In genomic region chr6:139140854-139141253, GRCh38 we compare ENCODE assay signal across 7 cellular contexts. TPM values are rescaled to one million over a fixed set of nuclear protein-coding genes. Genes with fewer than 3 reads are reported as not detected.
DNase-seq lines count a peak whose midpoint lies in the region; ATAC-seq and TF ChIP-seq lines count a peak whose summit lies in the region.
"Not testable (repeated sequence)": the region's sequence is repeated elsewhere in the genome, so short reads cannot be mapped to it uniquely, and the experiment has no call there.

No MANE protein-coding gene starts in this region.

- not testable (repeated sequence) for H3K27me3 ChIP-seq in CD4-positive, alpha-beta T cell (ENCODE audit: control insufficient read depth, insufficient read depth, low read length); effector memory CD4-positive, alpha-beta T cell (replicated peaks; ENCODE audit: control insufficient read depth, insufficient read depth, low read length, poor library complexity, severe bottlenecking)

- POLR2A ChIA-PET in CD4-positive, alpha-beta T cell (lab: Charles Lee), result interaction anchor here (0.9 to 6.0 kb wide), 10 partner anchors 11 to 234 kb away, joined by 3 to 157 read pairs (median 9); partner anchors contain the start of gene CITED2
- POLR2A ChIA-PET in activated CD4-positive, alpha-beta memory T cell treated with anti-CD3 and anti-CD28 coated beads, Interleukin-2, amount 10 ng/mL, durations not matched to agents 7 days and 5 days (lab: Charles Lee), result interaction anchor here (0.8 to 6.3 kb wide), 6 partner anchors 9 to 112 kb away, joined by 4 to 119 read pairs (median 25); partner anchors contain the start of gene ABRACL

- H3K4me3 Mint-ChIP-seq in CD4-positive, alpha-beta T cell, result peak overlapping the region; percentile 90
- H3K4me3 Mint-ChIP-seq in T-helper 17 cell, result peak overlapping the region; percentile 96
- peak overlapping the region; percentile 68 for H3K4me3 Mint-ChIP-seq in activated CD4-positive, alpha-beta memory T cell treated with anti-CD3 and anti-CD28 coated beads, Interleukin-2, amount 10 ng/mL, durations not matched to agents 7 days and 5 days
- peak overlapping the region; percentile 86 to 91 for H3K4me3 Mint-ChIP-seq in activated T-cell treated with anti-CD3 and anti-CD28 coated beads, Interleukin-2, amount 50 U/mL, for 72 hours
- peak overlapping the region; percentile 100 for H3K4me3 Mint-ChIP-seq in activated naive CD4-positive, alpha-beta T cell treated with anti-CD3 and anti-CD28 coated beads, Interleukin-2, amount 50 U/mL, for 24 hours
- H3K4me3 Mint-ChIP-seq in natural killer cell treated with Interleukin-12 subunit alpha and Interleukin-12 subunit beta and Interleukin-15 and Interleukin-18, amount 100 ng/mL, for 72 hours, result peak overlapping the region; percentile 32

- H3K4me1 Mint-ChIP-seq in CD4-positive, alpha-beta T cell (ENCODE audit: low read depth), result peaks cover 84% of the 10 kb centered on the region
- H3K4me1 Mint-ChIP-seq in T-helper 17 cell, result peaks cover 70% of the 10 kb centered on the region
- peaks cover 72% of the 10 kb centered on the region for H3K4me1 Mint-ChIP-seq in activated CD4-positive, alpha-beta memory T cell treated with anti-CD3 and anti-CD28 coated beads, Interleukin-2, amount 10 ng/mL, durations not matched to agents 7 days and 5 days
- peaks cover 88% of the 10 kb centered on the region for H3K4me1 Mint-ChIP-seq in activated T-cell treated with anti-CD3 and anti-CD28 coated beads, Interleukin-2, amount 50 U/mL, for 72 hours (ENCODE audit: low read depth)
- peaks cover 81% of the 10 kb centered on the region for H3K4me1 Mint-ChIP-seq in activated naive CD4-positive, alpha-beta T cell treated with anti-CD3 and anti-CD28 coated beads, Interleukin-2, amount 50 U/mL, for 24 hours
- peaks cover 64 to 70% of the 10 kb centered on the region in 2 donors for H3K4me1 Mint-ChIP-seq in natural killer cell treated with Interleukin-12 subunit alpha and Interleukin-12 subunit beta and Interleukin-15 and Interleukin-18, amount 100 ng/mL, for 72 hours (ENCODE audit: low read depth in 2 of 2)

- not testable (repeated sequence) for ATAC-seq in CD4-positive, alpha-beta T cell (ENCODE audit: poor library complexity); T-helper 17 cell; activated T-cell treated with anti-CD3 and anti-CD28 coated beads, Interleukin-2, amount 50 U/mL, for 72 hours (replicated peaks in 1 of 2); natural killer cell treated with Interleukin-12 subunit alpha and Interleukin-12 subunit beta and Interleukin-15 and Interleukin-18, amount 100 ng/mL, for 72 hours

- not testable (repeated sequence) for H3K9me3 Mint-ChIP-seq in CD4-positive, alpha-beta T cell; activated CD4-positive, alpha-beta memory T cell treated with anti-CD3 and anti-CD28 coated beads, Interleukin-2, amount 10 ng/mL, durations not matched to agents 7 days and 5 days; activated T-cell treated with anti-CD3 and anti-CD28 coated beads, Interleukin-2, amount 50 U/mL, for 72 hours; activated naive CD4-positive, alpha-beta T cell treated with anti-CD3 and anti-CD28 coated beads, Interleukin-2, amount 50 U/mL, for 24 hours; natural killer cell treated with Interleukin-12 subunit alpha and Interleukin-12 subunit beta and Interleukin-15 and Interleukin-18, amount 100 ng/mL, for 72 hours

- H3K9me3 ChIP-seq in CD4-positive, alpha-beta T cell (ENCODE audit: control insufficient read depth, low read length); T-helper 17 cell (ENCODE audit: control insufficient read depth, low read length, poor library complexity, severe bottlenecking); effector memory CD4-positive, alpha-beta T cell (ENCODE audit: control insufficient read depth, low read length): not testable (repeated sequence)

- not testable (repeated sequence) for H3K27ac ChIP-seq in CD4-positive, alpha-beta T cell (ENCODE audit: low read depth, low read length); effector memory CD4-positive, alpha-beta T cell (ENCODE audit: insufficient read depth, low read length, poor library complexity, severe bottlenecking)

- CTCF ChIA-PET in CD4-positive, alpha-beta T cell (lab: Charles Lee), result interaction anchor here (1.0 to 4.4 kb wide), 4 partner anchors 14 to 78 kb away, joined by 4 to 16 read pairs (median 4); no protein-coding TSS in a partner anchor
- CTCF ChIA-PET in activated CD4-positive, alpha-beta memory T cell treated with anti-CD3 and anti-CD28 coated beads, Interleukin-2, amount 10 ng/mL, durations not matched to agents 7 days and 5 days (lab: Charles Lee), result interaction anchor here (0.8 to 2.0 kb wide), 7 partner anchors 8 to 229 kb away, joined by 3 to 7 read pairs (median 4); no protein-coding TSS in a partner anchor

- peaks cover 26% of the 10 kb centered on the region for H3K4me1 ChIP-seq in effector memory CD4-positive, alpha-beta T cell (ENCODE audit: control insufficient read depth, insufficient read depth, low read length, poor library complexity, severe bottlenecking)

- peaks cover 73% of the 10 kb centered on the region for H3K36me3 Mint-ChIP-seq in CD4-positive, alpha-beta T cell (ENCODE audit: low read depth)
- H3K36me3 Mint-ChIP-seq in T-helper 17 cell (ENCODE audit: low read depth), result peaks cover 13% of the 10 kb centered on the region
- H3K36me3 Mint-ChIP-seq in activated CD4-positive, alpha-beta memory T cell treated with anti-CD3 and anti-CD28 coated beads, Interleukin-2, amount 10 ng/mL, durations not matched to agents 7 days and 5 days (ENCODE audit: low read depth), result peaks cover 60% of the 10 kb centered on the region
- peaks cover 15 to 45% of the 10 kb centered on the region in 2 donors for H3K36me3 Mint-ChIP-seq in activated T-cell treated with anti-CD3 and anti-CD28 coated beads, Interleukin-2, amount 50 U/mL, for 72 hours (ENCODE audit: insufficient read depth in 2 of 2)
- H3K36me3 Mint-ChIP-seq in activated naive CD4-positive, alpha-beta T cell treated with anti-CD3 and anti-CD28 coated beads, Interleukin-2, amount 50 U/mL, for 24 hours, result peaks cover 24% of the 10 kb centered on the region
- peaks cover 16% of the 10 kb centered on the region for H3K36me3 Mint-ChIP-seq in natural killer cell treated with Interleukin-12 subunit alpha and Interleukin-12 subunit beta and Interleukin-15 and Interleukin-18, amount 100 ng/mL, for 72 hours

- not testable (repeated sequence) for TF ChIP-seq CTCF in CD4-positive, alpha-beta T cell (IDR thresholded peaks at IDR 0.05)

- intact Hi-C loops in CD4-positive, alpha-beta T cell (cut with DNase I, micrococcal nuclease), result loop anchor here in 1 of 2 experiments (1.0 kb wide), 1 partner anchor 9 kb away; no protein-coding TSS in a partner anchor

- H3K4me3 ChIP-seq in effector memory CD4-positive, alpha-beta T cell (ENCODE audit: insufficient read depth, low read depth, low read length, poor library complexity, severe bottlenecking), result peak overlapping the region; percentile 71

- not testable (repeated sequence) for H3K27me3 Mint-ChIP-seq in CD4-positive, alpha-beta T cell; T-helper 17 cell; activated CD4-positive, alpha-beta memory T cell treated with anti-CD3 and anti-CD28 coated beads, Interleukin-2, amount 10 ng/mL, durations not matched to agents 7 days and 5 days; activated T-cell treated with anti-CD3 and anti-CD28 coated beads, Interleukin-2, amount 50 U/mL, for 72 hours (ENCODE audit: low read depth); activated naive CD4-positive, alpha-beta T cell treated with anti-CD3 and anti-CD28 coated beads, Interleukin-2, amount 50 U/mL, for 24 hours; natural killer cell treated with Interleukin-12 subunit alpha and Interleukin-12 subunit beta and Interleukin-15 and Interleukin-18, amount 100 ng/mL, for 72 hours

- not testable (repeated sequence) for H3K36me3 ChIP-seq in effector memory CD4-positive, alpha-beta T cell (ENCODE audit: control insufficient read depth, insufficient read depth, low read length)

- not testable (repeated sequence) for DNase-seq in CD4-positive, alpha-beta T cell; T-helper 17 cell; activated CD4-positive, alpha-beta memory T cell treated with anti-CD3 and anti-CD28 coated beads, Interleukin-2, amount 10 ng/mL, durations not matched to agents 7 days and 5 days; activated T-cell treated with anti-CD3 and anti-CD28 coated beads, Interleukin-2, amount 50 U/mL, for 72 hours; effector memory CD4-positive, alpha-beta T cell; natural killer cell treated with Interleukin-12 subunit alpha and Interleukin-12 subunit beta and Interleukin-15 and Interleukin-18, amount 100 ng/mL, for 72 hours (ENCODE audit: low spot score)

- peak overlapping the region; percentile 97 for H3K27ac Mint-ChIP-seq in CD4-positive, alpha-beta T cell
- peak overlapping the region; percentile 93 for H3K27ac Mint-ChIP-seq in T-helper 17 cell
- H3K27ac Mint-ChIP-seq in activated CD4-positive, alpha-beta memory T cell treated with anti-CD3 and anti-CD28 coated beads, Interleukin-2, amount 10 ng/mL, durations not matched to agents 7 days and 5 days, result peak overlapping the region; percentile 73
- H3K27ac Mint-ChIP-seq in activated T-cell treated with anti-CD3 and anti-CD28 coated beads, Interleukin-2, amount 50 U/mL, for 72 hours, result peak overlapping the region; percentile 95
- peak overlapping the region; percentile 89 for H3K27ac Mint-ChIP-seq in activated naive CD4-positive, alpha-beta T cell treated with anti-CD3 and anti-CD28 coated beads, Interleukin-2, amount 50 U/mL, for 24 hours
- H3K27ac Mint-ChIP-seq in natural killer cell treated with Interleukin-12 subunit alpha and Interleukin-12 subunit beta and Interleukin-15 and Interleukin-18, amount 100 ng/mL, for 72 hours, result peak overlapping the region in 1 of 2 donors; percentile 60

RNA-seq across cellular contexts. Expression of gene HECA, which starts 6.0 kb away (rescaled TPM):
- 100 to 1,000 TPM; 203 to 207 TPM for total RNA-seq in CD4-positive, alpha-beta T cell
- 100 to 1,000 TPM; 172 to 197 TPM for total RNA-seq in T-helper 17 cell
- 10 to 100 TPM; 78.9 to 81.7 TPM for total RNA-seq in activated CD4-positive, alpha-beta memory T cell treated with anti-CD3 and anti-CD28 coated beads, Interleukin-2, amount 10 ng/mL, durations not matched to agents 7 days and 5 days
- total RNA-seq in activated T-cell treated with anti-CD3 and anti-CD28 coated beads, Interleukin-2, amount 50 U/mL, for 72 hours, result 10 to 100 TPM; 77.6 to 89.7 TPM
- total RNA-seq in natural killer cell treated with Interleukin-12 subunit alpha and Interleukin-12 subunit beta and Interleukin-15 and Interleukin-18, amount 100 ng/mL, for 72 hours, result 10 to 100 TPM; 30.3 to 34.5 TPM

Comparison
In these comparisons a context has a peak if more than half of its experiments do, and no peak if none do; other contexts are left out.
1. H3K4me3 Mint-ChIP-seq: peak in every context shown above with its lines; median percentile 100 in activated naive CD4-positive, alpha-beta T cell treated with anti-CD3 and anti-CD28 coated beads, Interleukin-2, amount 50 U/mL, for 24 hours; 96 in T-helper 17 cell; 90 in CD4-positive, alpha-beta T cell; 88 in activated T-cell treated with anti-CD3 and anti-CD28 coated beads, Interleukin-2, amount 50 U/mL, for 72 hours; 68 in activated CD4-positive, alpha-beta memory T cell treated with anti-CD3 and anti-CD28 coated beads, Interleukin-2, amount 10 ng/mL, durations not matched to agents 7 days and 5 days; 32 in natural killer cell treated with Interleukin-12 subunit alpha and Interleukin-12 subunit beta and Interleukin-15 and Interleukin-18, amount 100 ng/mL, for 72 hours.